1 cellular context compared by ENCODE assay signal in the genomic region with DNA sequence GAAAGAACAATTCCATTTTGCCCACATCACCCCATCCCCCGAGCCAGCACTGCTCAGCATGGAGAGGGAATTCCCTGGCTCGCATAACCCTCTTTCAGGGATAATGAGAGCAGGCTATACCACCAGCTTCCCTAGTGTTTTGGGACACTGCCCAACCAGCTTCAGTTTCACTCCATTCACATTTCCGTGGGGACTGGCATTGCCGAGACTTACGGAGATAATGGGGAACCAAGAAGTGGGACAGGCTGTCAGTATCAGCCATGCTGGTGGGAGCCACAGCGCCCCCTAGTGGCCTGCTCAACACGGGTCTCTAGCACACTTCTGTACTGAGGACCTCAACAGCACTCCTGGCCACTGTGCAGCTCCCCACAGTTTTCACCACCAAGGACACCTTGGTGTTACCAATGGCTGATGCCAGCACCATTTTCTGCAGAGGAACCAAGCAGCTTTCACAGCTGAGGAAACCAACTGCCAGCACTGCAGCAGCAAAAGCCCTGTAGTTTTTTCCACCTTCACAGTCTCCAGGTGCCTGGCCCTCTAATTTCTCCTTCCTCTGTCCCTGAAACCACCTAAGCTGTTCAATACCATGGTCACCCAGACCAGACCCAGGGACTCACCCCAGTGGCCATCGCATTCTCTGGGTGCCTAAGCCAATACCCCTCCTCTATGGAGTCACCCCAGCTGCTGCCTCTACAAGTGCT.
TF ChIP-seq lines count a peak whose summit lies in the region.

No MANE protein-coding gene starts in this region.

TF ChIP-seq in liver, 16 proteins besides CTCF, POLR2A, EP300 and RAD21 (continued from another document):
- TF ChIP-seq, protein P1, sequence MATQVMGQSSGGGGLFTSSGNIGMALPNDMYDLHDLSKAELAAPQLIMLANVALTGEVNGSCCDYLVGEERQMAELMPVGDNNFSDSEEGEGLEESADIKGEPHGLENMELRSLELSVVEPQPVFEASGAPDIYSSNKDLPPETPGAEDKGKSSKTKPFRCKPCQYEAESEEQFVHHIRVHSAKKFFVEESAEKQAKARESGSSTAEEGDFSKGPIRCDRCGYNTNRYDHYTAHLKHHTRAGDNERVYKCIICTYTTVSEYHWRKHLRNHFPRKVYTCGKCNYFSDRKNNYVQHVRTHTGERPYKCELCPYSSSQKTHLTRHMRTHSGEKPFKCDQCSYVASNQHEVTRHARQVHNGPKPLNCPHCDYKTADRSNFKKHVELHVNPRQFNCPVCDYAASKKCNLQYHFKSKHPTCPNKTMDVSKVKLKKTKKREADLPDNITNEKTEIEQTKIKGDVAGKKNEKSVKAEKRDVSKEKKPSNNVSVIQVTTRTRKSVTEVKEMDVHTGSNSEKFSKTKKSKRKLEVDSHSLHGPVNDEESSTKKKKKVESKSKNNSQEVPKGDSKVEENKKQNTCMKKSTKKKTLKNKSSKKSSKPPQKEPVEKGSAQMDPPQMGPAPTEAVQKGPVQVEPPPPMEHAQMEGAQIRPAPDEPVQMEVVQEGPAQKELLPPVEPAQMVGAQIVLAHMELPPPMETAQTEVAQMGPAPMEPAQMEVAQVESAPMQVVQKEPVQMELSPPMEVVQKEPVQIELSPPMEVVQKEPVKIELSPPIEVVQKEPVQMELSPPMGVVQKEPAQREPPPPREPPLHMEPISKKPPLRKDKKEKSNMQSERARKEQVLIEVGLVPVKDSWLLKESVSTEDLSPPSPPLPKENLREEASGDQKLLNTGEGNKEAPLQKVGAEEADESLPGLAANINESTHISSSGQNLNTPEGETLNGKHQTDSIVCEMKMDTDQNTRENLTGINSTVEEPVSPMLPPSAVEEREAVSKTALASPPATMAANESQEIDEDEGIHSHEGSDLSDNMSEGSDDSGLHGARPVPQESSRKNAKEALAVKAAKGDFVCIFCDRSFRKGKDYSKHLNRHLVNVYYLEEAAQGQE (IDR thresholded peaks at IDR 0.05) = no peak
